Comparison of ENCODE assay signal across 29 cellular contexts in the genomic region with DNA sequence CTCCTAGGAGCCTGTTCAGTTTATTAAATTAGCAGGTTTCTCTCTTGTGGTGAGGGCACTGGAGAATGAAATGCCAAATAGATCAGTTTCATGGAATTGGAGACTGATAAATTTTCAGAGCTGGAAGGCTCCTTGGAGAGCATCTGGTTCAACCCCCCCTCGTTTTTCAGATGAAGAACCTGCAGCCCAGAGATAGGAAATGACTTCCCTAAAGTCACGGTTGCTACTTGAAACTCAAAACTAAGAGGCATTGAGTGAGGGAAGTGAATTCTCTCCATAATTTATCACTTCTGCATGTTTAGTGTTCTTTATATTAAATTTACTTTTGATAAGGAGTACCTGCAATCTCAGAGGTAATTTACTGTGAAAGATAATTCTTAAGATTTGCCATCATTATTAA.
"Had no signal": no experiment of that assay in that cellular context is flagged by ENCODE, and none has a peak within 500 bp of the region (broad histone marks: within the 10 kb centered on the region; RNA-seq: fewer than 3 reads in every experiment).

No MANE protein-coding gene starts in this region.

- H3K27ac ChIP-seq: adrenal gland, body of pancreas, epithelial cell of prostate, heart left ventricle had no signal

- H3K9me3 ChIP-seq: adrenal gland, body of pancreas, heart left ventricle had no signal

- H3K4me1 ChIP-seq: adrenal gland, body of pancreas, heart left ventricle had no signal

- H3K4me3 ChIP-seq: adrenal gland, body of pancreas, heart left ventricle had no signal

- H3K27me3 ChIP-seq: adrenal gland, body of pancreas had no signal

- H3K36me3 ChIP-seq: adrenal gland, heart left ventricle had no signal

- DNase-seq: activated CD4-positive, alpha-beta memory T cell treated with anti-CD3 and anti-CD28 coated beads for 36 hours; activated CD4-positive, alpha-beta T cell treated with anti-CD3 and anti-CD28 coated beads for 36 hours; activated CD4-positive, alpha-beta T cell treated with anti-CD3 and anti-CD28 coated beads, Interleukin-2, amount 10 ng/mL, durations not matched to agents 24 days and 14 days; activated CD4-positive, CD25-positive, alpha-beta regulatory T cell; activated CD4-positive, CD25-positive, alpha-beta regulatory T cell treated with anti-CD3 and anti-CD28 coated beads, Interleukin-2, amount 50 U/mL, for 72 hours; activated CD8-positive, alpha-beta memory T cell treated with anti-CD3 and anti-CD28 coated beads, Interleukin-2, amount 10 ng/mL, durations not matched to agents 7 days and 5 days; activated CD8-positive, alpha-beta memory T cell treated with anti-CD3 and anti-CD28 coated beads, Interleukin-2, amount 50 U/mL, for 4 hours; activated CD8-positive, alpha-beta T cell treated with anti-CD3 and anti-CD28 coated beads, Interleukin-2, amount 10 ng/mL, durations not matched to agents 7 days and 5 days; activated effector memory CD4-positive, alpha-beta T cell treated with anti-CD3 and anti-CD28 coated beads, Interleukin-2, amount 50 U/mL, for 16 hours; activated naive CD4-positive, alpha-beta T cell treated with anti-CD3 and anti-CD28 coated beads for 36 hours; activated naive CD8-positive, alpha-beta T cell treated with anti-CD3 and anti-CD28 coated beads for 36 hours; activated naive CD8-positive, alpha-beta T cell treated with anti-CD3 and anti-CD28 coated beads, Interleukin-2, amount 50 U/mL, for 24 hours; activated T-cell treated with anti-CD3 and anti-CD28 coated beads, Interleukin-2, amount 50 U/mL, for 1 hour; activated T-cell treated with anti-CD3 and anti-CD28 coated beads, Interleukin-2, amount 50 U/mL, for 48 hours; adrenal gland; amygdala; aorta; body of pancreas; caudate nucleus; cortex of kidney; dermis blood vessel endothelial cell; effector CD4-positive, alpha-beta T cell; effector memory CD8-positive, alpha-beta T cell; foreskin fibroblast; heart left ventricle; T-helper 1 cell; T-helper 17 cell; T1000 had no signal
